Comparison of ENCODE assay signal across 10 cellular contexts in the genomic region with DNA sequence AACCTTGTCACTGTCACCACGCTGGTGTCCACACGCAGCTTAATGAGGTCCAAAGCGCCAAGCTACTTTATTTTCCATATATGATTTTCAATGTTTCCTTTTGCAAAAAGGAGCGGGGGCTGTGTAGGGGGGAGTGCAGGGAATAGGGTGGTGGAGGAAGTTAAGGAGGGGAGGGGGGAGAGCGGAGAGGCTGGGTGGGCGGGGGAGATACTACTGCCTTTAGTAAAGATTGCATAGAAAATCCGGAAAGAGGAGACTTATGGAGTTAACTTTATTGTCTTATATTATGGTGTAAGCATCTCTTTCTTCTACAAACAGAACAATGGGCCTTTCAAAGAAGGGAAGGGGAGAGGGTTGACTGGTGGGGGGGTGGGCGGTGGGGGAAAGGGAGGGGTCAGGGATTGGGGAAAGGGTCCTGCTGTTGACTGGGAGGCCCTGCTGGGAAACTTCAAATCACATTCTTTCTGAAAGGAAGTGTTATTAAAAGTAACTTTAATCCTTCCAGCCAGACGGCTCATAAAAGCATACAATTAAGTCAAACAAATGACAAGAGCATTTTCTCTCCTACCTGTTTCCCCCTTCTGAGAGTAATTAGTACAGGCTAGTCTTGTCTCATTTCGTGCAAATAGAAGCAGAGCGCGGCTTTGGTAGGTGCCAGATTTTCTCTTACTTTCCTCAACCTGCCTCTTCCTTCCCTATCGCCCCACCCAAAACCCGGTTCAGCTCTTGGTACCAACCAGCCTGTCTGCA.
DNase-seq lines count a peak whose midpoint lies in the region; TF ChIP-seq lines count a peak whose summit lies in the region.
"Had no signal": no experiment of that assay in that cellular context is flagged by ENCODE, and none has a peak within 500 bp of the region (broad histone marks: within the 10 kb centered on the region; RNA-seq: fewer than 3 reads in every experiment).

No MANE protein-coding gene starts in this region.

- H3K27ac ChIP-seq in HUES6 (ENCODE audit: low read depth, low read length): no peak overlapping the region
- peak overlapping the region; percentile 11 for H3K27ac ChIP-seq in angular gyrus (ENCODE audit: low read depth, low read length)
- no peak overlapping the region for H3K27ac ChIP-seq in iPS-18a (ENCODE audit: low read length)
- H3K27ac ChIP-seq in skin epidermis: no peak overlapping the region

- POLR2A ChIA-PET in HEK293T (lab: Yijun Ruan, JAX): no interaction called here

- H3K27me3 ChIP-seq in HUES6 (ENCODE audit: control insufficient read depth, insufficient read depth, low read length): peaks cover 10% of the 10 kb centered on the region
- peaks cover 13% of the 10 kb centered on the region for H3K27me3 ChIP-seq in iPS-18a (ENCODE audit: control insufficient read depth, insufficient read depth, low read length)

- peak overlapping the region; percentile 73 for H3K4me3 ChIP-seq in HUES6 (ENCODE audit: low read depth, low read length)
- peak overlapping the region; percentile 76 for H3K4me3 ChIP-seq in iPS-18a (ENCODE audit: low read length)
- peak overlapping the region in 5 of 7 experiments; percentile 9 to 39 (median 29) for H3K4me3 ChIP-seq in skin epidermis

- H3K9me3 ChIP-seq in HUES6 (ENCODE audit: control insufficient read depth, insufficient read depth, low read depth, low read length) (no peaks in the 10 kb centered on the region), iPS-18a (ENCODE audit: control insufficient read depth, low read depth, low read length) (no peaks in the 10 kb centered on the region)

- CTCF ChIA-PET in HEK293T (lab: Yijun Ruan, JAX): no interaction called here

- peaks cover 5% of the 10 kb centered on the region for H3K4me1 ChIP-seq in HUES6 (ENCODE audit: control insufficient read depth, insufficient read depth, low read length)
- peaks cover 17% of the 10 kb centered on the region for H3K4me1 ChIP-seq in iPS-18a (ENCODE audit: control insufficient read depth, low read depth, low read length)

- H3K9ac ChIP-seq in HUES6 (ENCODE audit: low read length): peak overlapping the region; percentile 52
- peak overlapping the region; percentile 65 for H3K9ac ChIP-seq in iPS-18a (ENCODE audit: low read length)

- H3K36me3 ChIP-seq in HUES6 (ENCODE audit: control insufficient read depth, insufficient read depth, low read length) (no peaks in the 10 kb centered on the region), iPS-18a (ENCODE audit: control insufficient read depth, low read depth, low read length) (no peaks in the 10 kb centered on the region)

- DNase-seq in HEK293T (ENCODE audit: extremely low spot score) (no peak), NCI-H226 (no peak)
- no peak for DNase-seq in stimulated activated CD4-positive, alpha-beta T cell treated with anti-CD3 and anti-CD28 coated beads, Interleukin-2, amount 100 ng/mL, for 24 hours
- DNase-seq: activated T-cell treated with anti-CD3 and anti-CD28 coated beads, Interleukin-2, amount 50 U/mL, for 72 hours; effector memory CD4-positive, alpha-beta T cell; T-helper 1 cell had no signal

TF ChIP-seq in HEK293T, 16 proteins besides CTCF, POLR2A, EP300 and RAD21:
- TF ChIP-seq BHLHE40 (IDR thresholded peaks at IDR 0.05; ENCODE audit: borderline replicate concordance) (no peak), FOXM1 (IDR thresholded peaks at IDR 0.05; ENCODE audit: borderline replicate concordance) (no peak), ARNT (IDR thresholded peaks at IDR 0.05) (no peak), SUZ12 (IDR thresholded peaks at IDR 0.05) (no peak), CTBP1 (IDR thresholded peaks at IDR 0.05; ENCODE audit: borderline replicate concordance) (no peak), FOXK2 (IDR thresholded peaks at IDR 0.05) (no peak), TARDBP (IDR thresholded peaks at IDR 0.05) (no peak), ELF4 (IDR thresholded peaks at IDR 0.05) (no peak)
- TF ChIP-seq, protein P1, sequence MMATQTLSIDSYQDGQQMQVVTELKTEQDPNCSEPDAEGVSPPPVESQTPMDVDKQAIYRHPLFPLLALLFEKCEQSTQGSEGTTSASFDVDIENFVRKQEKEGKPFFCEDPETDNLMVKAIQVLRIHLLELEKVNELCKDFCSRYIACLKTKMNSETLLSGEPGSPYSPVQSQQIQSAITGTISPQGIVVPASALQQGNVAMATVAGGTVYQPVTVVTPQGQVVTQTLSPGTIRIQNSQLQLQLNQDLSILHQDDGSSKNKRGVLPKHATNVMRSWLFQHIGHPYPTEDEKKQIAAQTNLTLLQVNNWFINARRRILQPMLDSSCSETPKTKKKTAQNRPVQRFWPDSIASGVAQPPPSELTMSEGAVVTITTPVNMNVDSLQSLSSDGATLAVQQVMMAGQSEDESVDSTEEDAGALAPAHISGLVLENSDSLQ (IDR thresholded peaks at IDR 0.05): no peak
